ENCODE assay signal across 19 cellular contexts in genomic region chrX:19193584-19193983, GRCh38.
"Had no signal": no experiment of that assay in that cellular context is flagged by ENCODE, and none has a peak within 500 bp of the region (broad histone marks: within the 10 kb centered on the region; RNA-seq: fewer than 3 reads in every experiment).

No MANE protein-coding gene starts in this region.

- H3K4me1 ChIP-seq: body of pancreas, left lung, thyroid gland had no signal

- DNase-seq: activated B cell treated with CpG ODN at 0.5 μM for 24 hours; activated CD4-positive, alpha-beta memory T cell treated with anti-CD3 and anti-CD28 coated beads for 36 hours; activated CD4-positive, alpha-beta T cell treated with anti-CD3 and anti-CD28 coated beads for 4 hours; activated naive CD8-positive, alpha-beta T cell treated with anti-CD3 and anti-CD28 coated beads for 36 hours; activated T-cell treated with anti-CD3 and anti-CD28 coated beads for 4 hours; amygdala; body of pancreas; head of caudate nucleus; kidney; left lung; midbrain; nucleus accumbens; posterior cingulate gyrus; retina; stimulated activated CD4-positive, alpha-beta T cell treated with anti-CD3 and anti-CD28 coated beads, Interleukin-2, amount 100 ng/mL, for 24 hours; stimulated activated naive CD4-positive, alpha-beta T cell treated with Interleukin-2 at 50 U/mL for 16 hours; thyroid gland had no signal

- H3K27ac ChIP-seq: body of pancreas, left lung, thyroid gland had no signal

- H3K36me3 ChIP-seq: left lung, thyroid gland had no signal

- H3K27me3 ChIP-seq: body of pancreas, left lung, thyroid gland had no signal

- H3K9me3 ChIP-seq: body of pancreas, left lung, thyroid gland had no signal

- ATAC-seq: body of pancreas had no signal

- H3K4me3 ChIP-seq: body of pancreas, left lung, thyroid gland had no signal

- FAIRE-seq: frontal cortex, kidney, TTC549 had no signal
